Comparison of ENCODE assay signal across 10 cellular contexts in the genomic region with DNA sequence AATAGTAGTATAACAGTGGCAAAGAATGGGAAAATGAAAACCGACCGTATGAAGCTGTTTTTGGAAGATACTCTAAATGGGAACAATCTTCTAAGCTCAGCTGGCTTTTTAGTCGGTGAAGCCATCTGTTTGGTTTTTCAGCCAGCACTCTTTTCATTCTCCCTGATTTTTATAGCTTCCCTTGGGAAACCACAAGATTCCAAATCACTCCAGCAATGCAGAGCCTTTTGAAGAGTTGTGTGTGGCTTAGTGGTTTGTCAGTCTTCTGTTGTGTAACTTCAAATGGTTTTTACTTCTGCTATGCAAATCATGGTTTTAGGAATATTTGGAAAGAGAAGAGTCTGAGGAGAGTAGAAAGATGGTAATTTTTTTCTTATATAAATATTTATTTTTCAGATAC.
DNase-seq lines count a peak whose midpoint lies in the region; ATAC-seq, FAIRE-seq and TF ChIP-seq lines count a peak whose summit lies in the region.
"Had no signal": no experiment of that assay in that cellular context is flagged by ENCODE, and none has a peak within 500 bp of the region (broad histone marks: within the 10 kb centered on the region; RNA-seq: fewer than 3 reads in every experiment).

No MANE protein-coding gene starts in this region.

- H3K4me3 ChIP-seq in RWPE2 (ENCODE audit: severe bottlenecking) (no peak overlapping the region), fibroblast of pulmonary artery (replicated peaks; ENCODE audit: low read depth, low read length) (no peak overlapping the region), MM.1S (ENCODE audit: low read length) (no peak overlapping the region)
- H3K4me3 ChIP-seq: dorsolateral prefrontal cortex had no signal

- peaks cover 6% of the 10 kb centered on the region for H3K4me1 ChIP-seq in RWPE2 (ENCODE audit: insufficient read depth, poor library complexity, severe bottlenecking)
- no peaks in the 10 kb centered on the region for H3K4me1 ChIP-seq in MM.1S (ENCODE audit: low read length)

- H3K27me3 ChIP-seq in RWPE2 (ENCODE audit: insufficient read depth, poor library complexity, severe bottlenecking): no peaks in the 10 kb centered on the region
- H3K27me3 ChIP-seq in MM.1S (replicated peaks; ENCODE audit: insufficient read depth, low read length): no peaks in the 10 kb centered on the region
- H3K27me3 ChIP-seq: dorsolateral prefrontal cortex had no signal

- H3K4me1 Mint-ChIP-seq in T-cell: peaks cover 30 to 44% (median 32%) of the 10 kb centered on the region in 3 donors
- peaks cover 1% of the 10 kb centered on the region for H3K4me1 Mint-ChIP-seq in progenitor cell of endocrine pancreas (ENCODE audit: low read depth)

- no peak overlapping the region for H3K4me3 Mint-ChIP-seq in T-cell
- no peak overlapping the region for H3K4me3 Mint-ChIP-seq in progenitor cell of endocrine pancreas (ENCODE audit: low read depth)

- POLR2A ChIA-PET in T-cell (lab: Charles Lee): no interaction called here

- TF ChIP-seq CTCF in RWPE2 (IDR thresholded peaks at IDR 0.05; ENCODE audit: poor library complexity, severe bottlenecking): no peak
- TF ChIP-seq CTCF in fibroblast of pulmonary artery (IDR thresholded peaks at IDR 0.05; ENCODE audit: low read length, missing control alignments): no peak
- no peak for TF ChIP-seq CTCF in MM.1S (IDR thresholded peaks at IDR 0.05; ENCODE audit: low read length)
- no peak for TF ChIP-seq CTCF in progenitor cell of endocrine pancreas (IDR thresholded peaks at IDR 0.05; ENCODE audit: unreplicated experiment)

- H3K9me3 ChIP-seq in RWPE2 (ENCODE audit: severe bottlenecking) (no peaks in the 10 kb centered on the region), MM.1S (replicated peaks; ENCODE audit: insufficient read depth, low read length) (no peaks in the 10 kb centered on the region)

- no peak overlapping the region for H3K9ac ChIP-seq in MM.1S (ENCODE audit: low read length)

- H3K36me3 Mint-ChIP-seq in T-cell (peaks cover 22% of the 10 kb centered on the region), progenitor cell of endocrine pancreas (ENCODE audit: insufficient read depth) (peaks cover 1% of the 10 kb centered on the region)

- H4K20me1 ChIP-seq in MM.1S (ENCODE audit: insufficient read depth, low read length): peaks cover 3% of the 10 kb centered on the region; the same call in 1 of the 2 replicates

- intact Hi-C loops in sciatic nerve (cut with DNase I): no loop called here

- H3F3A ChIP-seq in MM.1S (ENCODE audit: insufficient read depth, low read length): no peaks in the 10 kb centered on the region

- H3K9me2 ChIP-seq in MM.1S (replicated peaks; ENCODE audit: insufficient read depth, low read length): no peaks in the 10 kb centered on the region

- H3K27me3 Mint-ChIP-seq in T-cell (no peaks in the 10 kb centered on the region), progenitor cell of endocrine pancreas (no peaks in the 10 kb centered on the region)

- H3K4me2 ChIP-seq in MM.1S (ENCODE audit: low read depth, low read length): no peak overlapping the region

- no peaks in the 10 kb centered on the region for H3K79me2 ChIP-seq in MM.1S (ENCODE audit: low read length)

- ATAC-seq in RWPE2 (ENCODE audit: low read depth): peak; percentile 74
- ATAC-seq in sciatic nerve: peak; percentile 95
- no peak for ATAC-seq in T-cell (replicated peaks in 1 of 4)

- no peak overlapping the region for H3K27ac Mint-ChIP-seq in T-cell
- no peak overlapping the region for H3K27ac Mint-ChIP-seq in progenitor cell of endocrine pancreas

- no peak overlapping the region for H2AFZ ChIP-seq in MM.1S (ENCODE audit: low read length)

- FAIRE-seq in GM19239 (lab: Jason Lieb, UNC): no peak

- H3K9me3 Mint-ChIP-seq in T-cell (peaks cover 0 to 3% (median 0%) of the 10 kb centered on the region in 3 donors), progenitor cell of endocrine pancreas (ENCODE audit: low read depth) (peaks cover 1% of the 10 kb centered on the region)

- peak overlapping the region; percentile 29 for H3K27ac ChIP-seq in RWPE2 (ENCODE audit: poor library complexity, severe bottlenecking)
- no peak overlapping the region for H3K27ac ChIP-seq in MM.1S (ENCODE audit: low read length)

- CTCF ChIA-PET in T-cell (lab: Charles Lee): no interaction called here

- no peaks in the 10 kb centered on the region for H3K36me3 ChIP-seq in RWPE2 (ENCODE audit: low read depth)
- H3K36me3 ChIP-seq in MM.1S (replicated peaks; ENCODE audit: insufficient read depth, low read length): no peaks in the 10 kb centered on the region

- DNase-seq in H4 (ENCODE audit: low spot score) (peak; percentile 78), RWPE2 (ENCODE audit: low spot score) (no peak), fibroblast of pulmonary artery (ENCODE audit: low read depth) (peak; percentile 86), sciatic nerve (ENCODE audit: low spot score) (no peak), GM19239 (ENCODE audit: insufficient read length, low spot score) (no peak), MM.1S (no peak), T-cell (no peak), progenitor cell of endocrine pancreas (ENCODE audit: low spot score, unreplicated experiment) (no peak)
- DNase-seq: dorsolateral prefrontal cortex, NCI-H1105 treated with DMSO at 0.1 percent for 48 hours had no signal

Comparison
In these comparisons a context has a peak if more than half of its experiments do, and no peak if none do; other contexts are left out.
1. DNase-seq: peak in H4 (single experiment) and fibroblast of pulmonary artery (single experiment); none in RWPE2 (single experiment), sciatic nerve (single experiment), GM19239 (single experiment), MM.1S (single experiment), T-cell (0 of 34) and progenitor cell of endocrine pancreas (single experiment).
2. ATAC-seq: peak in RWPE2 (single experiment) and sciatic nerve (single experiment); none in T-cell (0 of 4).